ENCODE assay signal across 19 cellular contexts in the genomic region with DNA sequence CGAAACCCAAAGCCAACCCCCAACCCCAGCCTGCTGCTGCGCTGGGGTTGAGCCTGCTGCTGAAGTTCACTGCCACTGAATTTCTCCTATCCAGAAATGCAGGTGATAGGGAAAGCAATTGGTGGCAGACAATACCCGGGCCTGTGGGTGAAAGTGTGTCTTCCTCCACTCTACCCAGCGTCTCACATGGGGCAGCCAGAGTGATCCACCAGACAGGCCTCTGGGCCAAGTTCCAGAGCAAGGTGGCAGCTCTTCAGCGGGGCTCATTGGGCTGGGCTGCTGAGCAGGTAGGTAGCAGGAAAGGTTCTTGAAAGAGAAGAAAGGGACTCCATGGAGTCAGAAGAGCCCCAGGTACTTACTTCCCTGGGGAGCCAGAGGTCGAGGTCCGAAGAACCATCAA. TPM values are rescaled to one million over a fixed set of nuclear protein-coding genes. Genes with fewer than 3 reads are reported as not detected.
A peak's percentile ranks its signal among the peaks of the same experiment; 100 is the strongest.
DNase-seq lines count a peak whose midpoint lies in the region; TF ChIP-seq lines count a peak whose summit lies in the region.
"Had no signal": no experiment of that assay in that cellular context is flagged by ENCODE, and none has a peak within 500 bp of the region (broad histone marks: within the 10 kb centered on the region; RNA-seq: fewer than 3 reads in every experiment).

No MANE protein-coding gene starts in this region.

- TF ChIP-seq EP300 in esophagus muscularis mucosa (IDR thresholded peaks at IDR 0.05) (no peak), stomach (IDR thresholded peaks at IDR 0.05) (no peak)

- H3K4me3 ChIP-seq in esophagus muscularis mucosa (peak overlapping the region; percentile 12 to 90 (median 86)), left ventricle myocardium inferior (peak overlapping the region; percentile 86), stomach (no peak overlapping the region)
- H3K4me3 ChIP-seq: MG63 had no signal

- no peak for TF ChIP-seq POLR2A in esophagus muscularis mucosa (IDR thresholded peaks at IDR 0.05; ENCODE audit: low read depth)
- TF ChIP-seq POLR2A in stomach (IDR thresholded peaks at IDR 0.05) = no peak

- H3K36me3 ChIP-seq in esophagus muscularis mucosa (no peaks in the 10 kb centered on the region), left ventricle myocardium inferior (peaks cover 7% of the 10 kb centered on the region), stomach (no peaks in the 10 kb centered on the region)
- H3K36me3 ChIP-seq: MG63 had no signal

- peaks cover 0 to 8% (median 0%) of the 10 kb centered on the region in 4 donors for H3K27me3 ChIP-seq in esophagus muscularis mucosa
- peaks cover 21% of the 10 kb centered on the region for H3K27me3 ChIP-seq in left ventricle myocardium inferior (ENCODE audit: low read depth)
- peaks cover 0 to 30% (median 11%) of the 10 kb centered on the region in 3 donors for H3K27me3 ChIP-seq in stomach

- TF ChIP-seq CTCF in esophagus muscularis mucosa (IDR thresholded peaks at IDR 0.05) (no peak), left ventricle myocardium inferior (IDR thresholded peaks at IDR 0.05; ENCODE audit: borderline replicate concordance) (no peak), stomach (IDR thresholded peaks at IDR 0.05) (no peak), GM10266 (IDR thresholded peaks at IDR 0.05; ENCODE audit: control insufficient read depth, insufficient read depth, low read depth, missing control alignments) (no peak)

- DNase-seq in esophagus muscularis mucosa (ENCODE audit: extremely low spot score) (no peak), left ventricle myocardium inferior (no peak), stomach (no peak), mesenteric fat pad (ENCODE audit: low spot score) (no peak), GM10266 (ENCODE audit: extremely low spot score) (no peak), midbrain (lab: John Stamatoyannopoulos, UW) (no peak), NCI-H2029 treated with DMSO at 0.1 percent for 48 hours (lab: John Stamatoyannopoulos, UW) (no peak)
- DNase-seq: AML-193; C1 segment of cervical spinal cord; CD8-positive, alpha-beta T cell; DND-41; MG63; NCI-H1417 treated with DMSO at 0.1 percent for 48 hours; NCI-H187; NCI-H2107; NCI-H446 treated with DMSO at 0.1 percent for 48 hours; NCI-H526 treated with DMSO at 0.1 percent for 48 hours; OCI-M1 had no signal

- intact Hi-C loops in esophagus muscularis mucosa (cut with DNase I) = loop anchor here (10.0 kb wide), 1 partner anchor 68 kb away; no protein-coding TSS in a partner anchor
- intact Hi-C loops in left ventricle myocardium inferior (cut with micrococcal nuclease) = no loop called here
- intact Hi-C loops in stomach (cut with DNase I; ENCODE audit: low total_unique reads) = no loop called here

- H3K9me3 ChIP-seq in esophagus muscularis mucosa = no peaks in the 10 kb centered on the region
- H3K9me3 ChIP-seq in left ventricle myocardium inferior (replicated peaks) = no peaks in the 10 kb centered on the region
- no peaks in the 10 kb centered on the region for H3K9me3 ChIP-seq in stomach
- H3K9me3 ChIP-seq: MG63 had no signal

- H3K27ac ChIP-seq in angular gyrus (ENCODE audit: low read depth, low read length) (peak overlapping the region; percentile 90), esophagus muscularis mucosa (replicated peaks in 1 of 4) (peak overlapping the region; percentile 93 to 97 (median 97)), left ventricle myocardium inferior (replicated peaks) (peak overlapping the region; percentile 54), stomach (peak overlapping the region in 3 of 5 donors; percentile 16 to 89 (median 88))

- peaks cover 44 to 70% (median 68%) of the 10 kb centered on the region in 4 donors for H3K4me1 ChIP-seq in esophagus muscularis mucosa
- H3K4me1 ChIP-seq in left ventricle myocardium inferior = peaks cover 77% of the 10 kb centered on the region
- peaks cover 0 to 32% (median 11%) of the 10 kb centered on the region in 4 donors for H3K4me1 ChIP-seq in stomach

- WGBS in esophagus muscularis mucosa = 70% methylated on average over 7 of the region's 7 CpGs
- 80 to 90% (median 85%) methylated on average over 7 of the region's 7 CpGs for WGBS in stomach, 5 donors

RNA-seq across cellular contexts. Expression of gene ADCY5, which starts 6.0 kb away (rescaled TPM):
- 100 to 1,000 TPM; 133 to 228 (median 189) TPM for total RNA-seq in esophagus muscularis mucosa
- 249 TPM for total RNA-seq in left ventricle myocardium inferior
- total RNA-seq in stomach = 10 to 100 TPM in 4 of 5 donors, 1 to 10 TPM in 1; 6.1 to 79.9 (median 28.3) TPM
- 10 to 100 TPM in 1 of 3 donors, 1 to 10 TPM in 2; 1.8 to 13.1 (median 2.7) TPM for polyA plus RNA-seq in stomach
- 107 TPM for total RNA-seq in mesenteric fat pad
- total RNA-seq: CD8-positive, alpha-beta T cell had no signal

Comparison
In these comparisons a context has a peak if more than half of its experiments do, and no peak if none do; other contexts are left out.
1. H3K4me3 ChIP-seq: peak in esophagus muscularis mucosa (4 of 4) and left ventricle myocardium inferior (single experiment); none in stomach (0 of 4).
2. Peak in every context shown above with its lines, with median percentiles within 50 percentile points of each other: H3K27ac ChIP-seq.